In genomic region chr22:31917227-31917921, GRCh38 we compare ENCODE assay signal across 10 cellular contexts. TPM values are rescaled to one million over a fixed set of nuclear protein-coding genes. Genes with fewer than 3 reads are reported as not detected.
DNase-seq lines count a peak whose midpoint lies in the region; ATAC-seq lines count a peak whose summit lies in the region.
"Had no signal": no experiment of that assay in that cellular context is flagged by ENCODE, and none has a peak within 500 bp of the region (broad histone marks: within the 10 kb centered on the region; RNA-seq: fewer than 3 reads in every experiment).

No MANE protein-coding gene starts in this region.

- H3K4me3 ChIP-seq in CD8-positive, alpha-beta memory T cell (ENCODE audit: low read length) = no peak overlapping the region
- H3K4me3 ChIP-seq: skin epidermis had no signal

- no peaks in the 10 kb centered on the region for H3K36me3 Mint-ChIP-seq in CD8-positive, alpha-beta memory T cell

- POLR2A ChIA-PET in CD8-positive, alpha-beta memory T cell (lab: Charles Lee) = no interaction called here

- no peak overlapping the region for H3K27ac ChIP-seq in CD8-positive, alpha-beta memory T cell (ENCODE audit: low read depth, low read length)
- peak overlapping the region; percentile 65 for H3K27ac ChIP-seq in layer of hippocampus (ENCODE audit: low read depth, low read length)

- no peak for DNase-seq in CD8-positive, alpha-beta memory T cell
- DNase-seq in NOMO-1 treated with DMSO at 0.1 percent for 48 hours (lab: John Stamatoyannopoulos, UW; ENCODE audit: unreplicated experiment) (peak; percentile 80), NCI-H1092 treated with DMSO at 0.1 percent for 48 hours (lab: John Stamatoyannopoulos, UW) (no peak), COR-L47 (lab: John Stamatoyannopoulos, UW) (no peak), ecto neural progenitor cell (ENCODE audit: low spot score) (no peak), DMS53 treated with DMSO at 0.1 percent for 48 hours (lab: John Stamatoyannopoulos, UW; ENCODE audit: unreplicated experiment) (no peak)
- DNase-seq: NCI-H2081 treated with DMSO at 0.1 percent for 48 hours had no signal

- peak; percentile 76 for ATAC-seq in GM19395 (IDR thresholded peaks at IDR 0.05; ENCODE audit: unreplicated experiment)

- H3K4me1 Mint-ChIP-seq in CD8-positive, alpha-beta memory T cell = peaks cover 7 to 13% (median 9%) of the 10 kb centered on the region in 3 donors

- H3K36me3 ChIP-seq in CD8-positive, alpha-beta memory T cell (ENCODE audit: insufficient read depth, low read length) = no peaks in the 10 kb centered on the region

- peak overlapping the region in 3 of 8 donors; percentile 11 to 78 (median 30) for H3K27ac Mint-ChIP-seq in CD8-positive, alpha-beta memory T cell

- no peaks in the 10 kb centered on the region for H3K4me1 ChIP-seq in CD8-positive, alpha-beta memory T cell (ENCODE audit: insufficient read depth, low read length)

- no peaks in the 10 kb centered on the region for H3K9me3 ChIP-seq in CD8-positive, alpha-beta memory T cell (ENCODE audit: low read length)

- no peaks in the 10 kb centered on the region for H3K27me3 Mint-ChIP-seq in CD8-positive, alpha-beta memory T cell

- H3K27me3 ChIP-seq in CD8-positive, alpha-beta memory T cell (ENCODE audit: insufficient read depth, low read length, poor library complexity, severe bottlenecking) = no peaks in the 10 kb centered on the region
- no peaks in the 10 kb centered on the region for H3K27me3 ChIP-seq in layer of hippocampus (ENCODE audit: control insufficient read depth, insufficient read depth, low read length)

- no peaks in the 10 kb centered on the region for H3K9me3 Mint-ChIP-seq in CD8-positive, alpha-beta memory T cell

- CTCF ChIA-PET in CD8-positive, alpha-beta memory T cell (lab: Charles Lee) = interaction anchor here (1.2 kb wide), 1 partner anchor 31 kb away, joined by 3 read pairs; no protein-coding TSS in a partner anchor

- peak overlapping the region in 5 of 7 donors; percentile 8 to 68 (median 53) for H3K4me3 Mint-ChIP-seq in CD8-positive, alpha-beta memory T cell

RNA-seq across cellular contexts. Expression of gene YWHAH, which starts 27.0 kb away (rescaled TPM):
- total RNA-seq in CD8-positive, alpha-beta memory T cell = 100 to 1,000 TPM; 185 to 198 TPM
- polyA plus RNA-seq in CD8-positive, alpha-beta memory T cell = 113 TPM
